ENCODE assay signal across 1 cellular context in genomic region chr1:100642826-100643225, GRCh38.
TF ChIP-seq lines count a peak whose summit lies in the region.

No MANE protein-coding gene starts in this region.

TF ChIP-seq in IMR-90, 13 proteins besides CTCF, POLR2A, EP300 and RAD21 (continued from another document):
- TF ChIP-seq ELK1 (IDR thresholded peaks at IDR 0.05; ENCODE audit: borderline replicate concordance, low read depth, low read length) (no peak), CEBPB (IDR thresholded peaks at IDR 0.05; ENCODE audit: low read depth, low read length) (no peak)
